ENCODE assay signal across 8 cellular contexts in genomic region chr4:127880764-127881564, GRCh38. TPM values are rescaled to one million over a fixed set of nuclear protein-coding genes. Genes with fewer than 3 reads are reported as not detected.
DNase-seq lines count a peak whose midpoint lies in the region; ATAC-seq and TF ChIP-seq lines count a peak whose summit lies in the region.

Gene PLK4 (plus strand): TSS chr4:127880893. CDS start chr4:127881135, 242 bp downstream.

- H3K27ac ChIP-seq in KMS-11, result peak within 1 kb of the TSS; percentile 94
- peak within 1 kb of the TSS; percentile 96 for H3K27ac ChIP-seq in Panc1 (ENCODE audit: low read length)
- H3K27ac ChIP-seq in esophagus (ENCODE audit: low read depth in 2 of 2, low read length in 1 of 2), result peak within 1 kb of the TSS; percentile 92 to 94
- peak within 1 kb of the TSS; percentile 83 to 88 for H3K27ac ChIP-seq in mucosa of rectum (ENCODE audit: low read depth in 2 of 2, low read length in 2 of 2)

- peaks cover 53% of the 10 kb centered on the region for H3K36me3 Mint-ChIP-seq in activated T-cell treated with anti-CD3 and anti-CD28 coated beads, Interleukin-2, amount 50 U/mL, for 24 hours (ENCODE audit: low read depth)

- H3K36me3 ChIP-seq in KMS-11 (ENCODE audit: insufficient read depth) (peaks cover 15% of the 10 kb centered on the region; the same call in 1 of the 2 replicates), Panc1 (ENCODE audit: control insufficient read depth, insufficient read depth, low read length) (peaks cover 10% of the 10 kb centered on the region), esophagus (ENCODE audit: control insufficient read depth in 2 of 2, insufficient read depth in 2 of 2, low read length in 1 of 2) (no peaks in the 10 kb centered on the region), mucosa of rectum (ENCODE audit: control insufficient read depth in 2 of 2, insufficient read depth in 2 of 2, low read length in 2 of 2) (peaks cover 3 to 4% of the 10 kb centered on the region in 2 donors)

- 0 to 1% methylated on average over 55 to 70 of the region's 70 CpGs for WGBS in esophagus, 2 donors

- in situ Hi-C loops in Panc1 (cut with HindIII; ENCODE audit: low pct_unique_long_range_greater_than_20kb, low sequenced_read_pairs), result no loop called here

- intact Hi-C loops in Panc1 (cut with micrococcal nuclease; ENCODE audit: unreplicated experiment), result no loop called here

- H3K27me3 Mint-ChIP-seq in activated T-cell treated with anti-CD3 and anti-CD28 coated beads, Interleukin-2, amount 50 U/mL, for 24 hours, result no peaks in the 10 kb centered on the region

- H3K9me3 Mint-ChIP-seq in activated T-cell treated with anti-CD3 and anti-CD28 coated beads, Interleukin-2, amount 50 U/mL, for 24 hours, result no peaks in the 10 kb centered on the region

- peaks cover 25% of the 10 kb centered on the region for H3K4me1 Mint-ChIP-seq in activated T-cell treated with anti-CD3 and anti-CD28 coated beads, Interleukin-2, amount 50 U/mL, for 24 hours (ENCODE audit: low read depth)

- H4K20me1 ChIP-seq in KMS-11 (ENCODE audit: insufficient read depth), result no peaks in the 10 kb centered on the region

- peak within 1 kb of the TSS; percentile 93 for H2AFZ ChIP-seq in KMS-11 (ENCODE audit: low read depth)

- H3K9me3 ChIP-seq in Panc1 (ENCODE audit: control insufficient read depth, insufficient read depth, low read depth, low read length) (no peaks in the 10 kb centered on the region), esophagus (ENCODE audit: control insufficient read depth in 2 of 2, insufficient read depth in 1 of 2, low read depth in 1 of 2, low read length in 1 of 2) (no peaks in the 10 kb centered on the region), mucosa of rectum (ENCODE audit: control insufficient read depth in 2 of 2, low read length in 2 of 2) (no peaks in the 10 kb centered on the region)

- TF ChIP-seq CTCF in KMS-11 (conservative IDR thresholded peaks at IDR 0.05; ENCODE audit: low read depth, low read length) (no peak), Panc1 (IDR thresholded peaks at IDR 0.05) (no peak)

- H3K79me2 ChIP-seq in KMS-11 (ENCODE audit: insufficient read depth, low read depth), result peaks cover 20% of the 10 kb centered on the region; the same call in 1 of the 2 replicates

- no TSS peak for BruUV-seq in Panc1 (replicated peaks; lab: Mats Ljungman, UMichigan)

- CTCF ChIA-PET in Panc1 (lab: Charles Lee), result no interaction called here

- ATAC-seq in GM21786 (IDR thresholded peaks at IDR 0.05; ENCODE audit: unreplicated experiment), result peak; percentile 90
- ATAC-seq in Panc1, result peak; percentile 95

- peak within 1 kb of the TSS; percentile 99 for H3K27ac Mint-ChIP-seq in activated T-cell treated with anti-CD3 and anti-CD28 coated beads, Interleukin-2, amount 50 U/mL, for 24 hours

- peak within 1 kb of the TSS; percentile 100 for H3K4me3 Mint-ChIP-seq in activated T-cell treated with anti-CD3 and anti-CD28 coated beads, Interleukin-2, amount 50 U/mL, for 24 hours

- peak within 1 kb of the TSS; percentile 67 for H3K4me2 ChIP-seq in KMS-11

- peaks cover 28% of the 10 kb centered on the region for H3K4me1 ChIP-seq in KMS-11 (ENCODE audit: low read depth, poor library complexity, severe bottlenecking)
- H3K4me1 ChIP-seq in Panc1 (ENCODE audit: control insufficient read depth, insufficient read depth, low read length), result no peaks in the 10 kb centered on the region; the same call in 1 of the 2 replicates
- peaks cover 0 to 2% of the 10 kb centered on the region in 2 donors for H3K4me1 ChIP-seq in esophagus (ENCODE audit: control insufficient read depth in 2 of 2, insufficient read depth in 2 of 2, low read length in 1 of 2)
- peaks cover 0 to 8% of the 10 kb centered on the region in 2 donors for H3K4me1 ChIP-seq in mucosa of rectum (ENCODE audit: control insufficient read depth in 2 of 2, insufficient read depth in 2 of 2, low read length in 2 of 2)

- POLR2A ChIA-PET in Panc1 (lab: Charles Lee), result interaction anchor here (0.5 to 0.8 kb wide), 6 partner anchors 8 to 178 kb away, joined by 3 to 20 read pairs (median 5); partner anchors contain the start of genes ABHD18, HSPA4L and MFSD8

- H3K4me3 ChIP-seq in KMS-11 (IDR thresholded peaks at IDR 0.05; ENCODE audit: insufficient read depth, low read depth, low read length), result no peak within 1 kb of the TSS
- H3K4me3 ChIP-seq in Panc1 (ENCODE audit: low read depth in 2 of 2, low read length in 2 of 2), result peak within 1 kb of the TSS; percentile 83 to 84
- peak within 1 kb of the TSS; percentile 79 to 92 for H3K4me3 ChIP-seq in esophagus (ENCODE audit: low read depth in 1 of 2, low read length in 2 of 2)
- peak within 1 kb of the TSS; percentile 85 to 95 for H3K4me3 ChIP-seq in mucosa of rectum (ENCODE audit: low read length in 2 of 2)

- H3K27me3 ChIP-seq in KMS-11 (ENCODE audit: insufficient read depth, low read depth) (no peaks in the 10 kb centered on the region), Panc1 (ENCODE audit: control insufficient read depth, insufficient read depth, low read length) (no peaks in the 10 kb centered on the region), esophagus (ENCODE audit: control insufficient read depth in 1 of 2, insufficient read depth in 2 of 2, low read length in 2 of 2) (no peaks in the 10 kb centered on the region), mucosa of rectum (ENCODE audit: control insufficient read depth in 2 of 2, insufficient read depth in 2 of 2, low read length in 2 of 2) (no peaks in the 10 kb centered on the region)

- peak within 1 kb of the TSS; percentile 98 for H3K9ac ChIP-seq in KMS-11
- peak within 1 kb of the TSS; percentile 69 to 82 for H3K9ac ChIP-seq in mucosa of rectum (ENCODE audit: low read depth in 1 of 2, low read length in 2 of 2)

- DNase-seq in DMS79 treated with DMSO at 0.1 percent for 48 hours (lab: John Stamatoyannopoulos, UW) (peak; percentile 79), Panc1 (ENCODE audit: low read depth, low spot score) (peak; percentile 75)
- peak; percentile 94 for DNase-seq in activated T-cell treated with anti-CD3 and anti-CD28 coated beads, Interleukin-2, amount 50 U/mL, for 24 hours
- peak; percentile 76 to 90 for DNase-seq in stimulated activated CD8-positive, alpha-beta memory T cell treated with anti-CD3 and anti-CD28 coated beads, Interleukin-4, amount 100 ng/mL, for 4 hours (ENCODE audit: low read depth in 2 of 2, low spot score in 1 of 2)

RNA-seq across cellular contexts. Expression of gene PLK4, which starts in this region (rescaled TPM):
- 21.4 TPM for total RNA-seq in Panc1 (2021; ENCODE audit: unreplicated experiment)
- polyA plus RNA-seq in Panc1 (2012; ENCODE audit: insufficient read length), result 7.8 TPM
- polyA plus RNA-seq in esophagus, result 1 to 10 TPM; 4.0 to 6.1 TPM
